In the genomic region with DNA sequence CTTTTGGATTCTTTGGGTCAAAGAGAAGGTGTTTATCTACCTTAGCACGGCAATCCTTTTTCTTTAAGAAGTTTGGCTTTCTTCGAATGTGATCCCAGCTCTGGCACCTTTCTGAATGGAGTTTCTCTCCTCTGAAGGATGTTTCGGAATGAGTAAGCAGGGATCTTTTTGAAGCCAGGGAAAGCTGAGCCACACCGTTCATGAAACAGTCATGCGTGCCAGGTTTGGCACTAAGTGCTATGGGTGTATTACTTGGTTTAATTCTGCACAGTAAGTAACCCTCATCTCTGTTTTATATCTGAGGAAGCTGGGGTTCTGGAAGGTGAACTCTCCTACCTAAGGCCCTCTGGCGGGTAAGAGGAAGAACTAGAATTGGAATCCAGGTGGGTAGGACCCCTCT, we compare ENCODE assay signal across 1 cellular context.
TF ChIP-seq lines count a peak whose summit lies in the region.

No MANE protein-coding gene starts in this region.

TF ChIP-seq in IMR-90, 13 proteins besides CTCF, POLR2A, EP300 and RAD21:
- TF ChIP-seq FOS (IDR thresholded peaks at IDR 0.05; ENCODE audit: low read depth, low read length) (no peak), CEBPB (IDR thresholded peaks at IDR 0.05; ENCODE audit: low read depth, low read length) (no peak), NFE2L2 (IDR thresholded peaks at IDR 0.05; ENCODE audit: low read depth, low read length) (no peak), SMC3 (IDR thresholded peaks at IDR 0.05; ENCODE audit: low read depth, low read length) (no peak), MAZ (IDR thresholded peaks at IDR 0.05; ENCODE audit: borderline replicate concordance, low read depth, low read length) (no peak)
- TF ChIP-seq, protein P1, sequence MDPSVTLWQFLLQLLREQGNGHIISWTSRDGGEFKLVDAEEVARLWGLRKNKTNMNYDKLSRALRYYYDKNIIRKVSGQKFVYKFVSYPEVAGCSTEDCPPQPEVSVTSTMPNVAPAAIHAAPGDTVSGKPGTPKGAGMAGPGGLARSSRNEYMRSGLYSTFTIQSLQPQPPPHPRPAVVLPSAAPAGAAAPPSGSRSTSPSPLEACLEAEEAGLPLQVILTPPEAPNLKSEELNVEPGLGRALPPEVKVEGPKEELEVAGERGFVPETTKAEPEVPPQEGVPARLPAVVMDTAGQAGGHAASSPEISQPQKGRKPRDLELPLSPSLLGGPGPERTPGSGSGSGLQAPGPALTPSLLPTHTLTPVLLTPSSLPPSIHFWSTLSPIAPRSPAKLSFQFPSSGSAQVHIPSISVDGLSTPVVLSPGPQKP (IDR thresholded peaks at IDR 0.05; ENCODE audit: borderline replicate concordance, low read depth, low read length) = no peak
